ENCODE assay signal across 13 cellular contexts in genomic region chr1:8082945-8083344, GRCh38. TPM values are rescaled to one million over a fixed set of nuclear protein-coding genes. Genes with fewer than 3 reads are reported as not detected.
DNase-seq lines count a peak whose midpoint lies in the region; ATAC-seq and TF ChIP-seq lines count a peak whose summit lies in the region.
"Had no signal": no experiment of that assay in that cellular context is flagged by ENCODE, and none has a peak within 500 bp of the region (broad histone marks: within the 10 kb centered on the region; RNA-seq: fewer than 3 reads in every experiment).

No MANE protein-coding gene starts in this region.

- H3K36me3 ChIP-seq in HCT116 (ENCODE audit: control insufficient read depth in 1 of 2, insufficient read depth in 2 of 2, low read length in 2 of 2) = no peaks in the 10 kb centered on the region
- no peaks in the 10 kb centered on the region for H3K36me3 ChIP-seq in body of pancreas (replicated peaks in 1 of 2; ENCODE audit: insufficient read depth in 1 of 2, low read depth in 2 of 2)
- H3K36me3 ChIP-seq in thoracic aorta = no peaks in the 10 kb centered on the region

- H3K27ac ChIP-seq in HCT116 (ENCODE audit: low read depth, low read length) (peak overlapping the region; percentile 97), body of pancreas (peak overlapping the region in 1 of 4 donors; percentile 35), thoracic aorta (peak overlapping the region; percentile 50 to 66)

- H3K9me3 ChIP-seq in HCT116 (ENCODE audit: control insufficient read depth in 1 of 2, insufficient read depth in 1 of 2, low read depth in 1 of 2, low read length in 2 of 2) (no peaks in the 10 kb centered on the region), body of pancreas (no peaks in the 10 kb centered on the region), thoracic aorta (no peaks in the 10 kb centered on the region)

- 49 to 63% methylated on average over 2 of the region's 2 CpGs for WGBS in body of pancreas, 2 donors

- TF ChIP-seq RAD21 in HCT116 (IDR thresholded peaks at IDR 0.05; ENCODE audit: low read depth) = no peak

- TF ChIP-seq POLR2A in HCT116 (IDR thresholded peaks at IDR 0.05; ENCODE audit: borderline replicate concordance, extremely low read depth, insufficient read depth, insufficient read length) (no peak), body of pancreas (IDR thresholded peaks at IDR 0.05) (no peak)

- no peaks in the 10 kb centered on the region for H3K27me3 ChIP-seq in HCT116 (ENCODE audit: insufficient read depth, low read length)
- H3K27me3 ChIP-seq in body of pancreas = no peaks in the 10 kb centered on the region
- no peaks in the 10 kb centered on the region for H3K27me3 ChIP-seq in thoracic aorta (replicated peaks; ENCODE audit: insufficient read depth)

- no TSS peak for BruUV-seq in HCT116 (replicated peaks; lab: Mats Ljungman, UMichigan)

- peak overlapping the region; percentile 53 for H3K9ac ChIP-seq in HCT116 (ENCODE audit: low read length)

- H2AFZ ChIP-seq in HCT116 (ENCODE audit: low read depth, low read length, poor library complexity, severe bottlenecking) = no peak overlapping the region

- H3K79me2 ChIP-seq in HCT116 (ENCODE audit: insufficient read depth, low read length) = no peaks in the 10 kb centered on the region

- CTCF ChIA-PET in HCT116 (lab: Charles Lee) = interaction anchor here (0.5 to 1.5 kb wide), 5 partner anchors 11 to 231 kb away, joined by 3 to 5 read pairs (median 3); no protein-coding TSS in a partner anchor

- DNase-seq in HCT116 (ENCODE audit: low read depth, low spot score) (no peak), body of pancreas (peak in 1 of 4 donors; percentile 15), islet precursor cell (peak; percentile 69), thoracic aorta (ENCODE audit: low spot score) (no peak), NCI-H2227 (lab: John Stamatoyannopoulos, UW; ENCODE audit: unreplicated experiment) (no peak), NCI-H2107 treated with DMSO at 0.1 percent for 48 hours (lab: John Stamatoyannopoulos, UW; ENCODE audit: unreplicated experiment) (no peak), SW480 (ENCODE audit: low spot score) (no peak)
- DNase-seq: activated CD4-positive, alpha-beta T cell treated with anti-CD3 and anti-CD28 coated beads for 1 hour; activated effector memory CD4-positive, alpha-beta T cell treated with Interleukin-2 at 50 U/mL for 16 hours; natural killer cell; NCI-H446; stimulated activated naive CD8-positive, alpha-beta T cell treated with anti-CD3 and anti-CD28 coated beads, Interleukin-15, Interleukin-2, amounts not matched to agents 100 U/mL and 50 U/mL, for 24 hours had no signal

- H4K20me1 ChIP-seq in HCT116 (ENCODE audit: insufficient read depth) = no peaks in the 10 kb centered on the region

- no peak overlapping the region for H3K4me3 ChIP-seq in HCT116 (replicated peaks in 1 of 2; ENCODE audit: low read depth in 1 of 2, low read length in 2 of 2)
- no peak overlapping the region for H3K4me3 ChIP-seq in body of pancreas
- no peak overlapping the region for H3K4me3 ChIP-seq in thoracic aorta

- TF ChIP-seq CTCF in HCT116 (IDR thresholded peaks at IDR 0.05 in 2 of 3, conservative IDR thresholded peaks at IDR 0.05 in 1 of 3; ENCODE audit: borderline replicate concordance in 1 of 3, insufficient read depth in 1 of 3, low read depth in 2 of 3, low read length in 2 of 3) (no peak), body of pancreas (IDR thresholded peaks at IDR 0.05) (no peak), thoracic aorta (IDR thresholded peaks at IDR 0.05) (no peak)

- POLR2A ChIA-PET in HCT116 (lab: Charles Lee) = interaction anchor here (0.7 to 5.4 kb wide), 20 partner anchors 8 to 249 kb away, joined by 3 to 38 read pairs (median 6); no protein-coding TSS in a partner anchor

- H3K4me1 ChIP-seq in HCT116 (ENCODE audit: control insufficient read depth in 1 of 2, insufficient read depth in 2 of 2, low read length in 2 of 2) (peaks cover 88 to 99% of the 10 kb centered on the region in 2 experiments), body of pancreas (peaks cover 22% of the 10 kb centered on the region), thoracic aorta (ENCODE audit: control insufficient read depth in 1 of 2, low read depth in 2 of 2) (peaks cover 27 to 35% of the 10 kb centered on the region in 2 donors)

- RAD21 ChIA-PET in HCT116 (lab: Charles Lee; ENCODE audit: low non-redundant PET in 1 of 2, low total read pairs in 2 of 2, uncharacterized antibody in 2 of 2, unreplicated experiment in 2 of 2) = interaction anchor here (0.6 to 0.9 kb wide), 5 partner anchors 38 to 266 kb away, joined by 3 to 6 read pairs (median 5); no protein-coding TSS in a partner anchor

- ATAC-seq in HCT116 (peak; percentile 41), body of pancreas (peak; percentile 21), thoracic aorta (ENCODE audit: insufficient number of reproducible peaks, low FRiP score, low read depth) (no peak), GM18867 (IDR thresholded peaks at IDR 0.05; ENCODE audit: unreplicated experiment) (no peak)
- ATAC-seq: natural killer cell; stimulated activated naive CD8-positive, alpha-beta T cell treated with anti-CD3 and anti-CD28 coated beads, Interleukin-15, Interleukin-2, amounts not matched to agents 100 U/mL and 50 U/mL, for 24 hours had no signal

- intact Hi-C loops in HCT116 (cut with micrococcal nuclease) = no loop called here
- intact Hi-C loops in body of pancreas (cut with DNase I) = no loop called here

- no peaks in the 10 kb centered on the region for H3K9me2 ChIP-seq in HCT116 (ENCODE audit: insufficient read depth)

- H3K4me2 ChIP-seq in HCT116 (ENCODE audit: low read length) = peak overlapping the region; percentile 54

TF ChIP-seq in HCT116, 20 proteins besides CTCF, POLR2A, EP300 and RAD21:
- TF ChIP-seq YY1 (IDR thresholded peaks at IDR 0.05; ENCODE audit: extremely low read depth, insufficient replicate concordance, low read depth, low read length) (peak; percentile 13), CBX3 (IDR thresholded peaks at IDR 0.05; ENCODE audit: low read depth) (no peak)

RNA-seq across cellular contexts. Expression of gene ERRFI1, which starts 56.8 kb away (rescaled TPM):
- total RNA-seq in HCT116 (2021; ENCODE audit: unreplicated experiment) (777 TPM), body of pancreas (100 to 1,000 TPM; 127 to 273 TPM), thoracic aorta (100 to 1,000 TPM; 101 to 158 TPM)
- 536 and 725 TPM in 2 replicates for polyA plus RNA-seq in HCT116 (2012)

Comparison
In these comparisons a context has a peak if more than half of its experiments do, and no peak if none do; other contexts are left out.
1. ATAC-seq: peak in HCT116 (single experiment) and body of pancreas (single experiment); none in thoracic aorta (single experiment) and GM18867 (single experiment).